Comparison of ENCODE assay signal across 1 cellular context in the genomic region with DNA sequence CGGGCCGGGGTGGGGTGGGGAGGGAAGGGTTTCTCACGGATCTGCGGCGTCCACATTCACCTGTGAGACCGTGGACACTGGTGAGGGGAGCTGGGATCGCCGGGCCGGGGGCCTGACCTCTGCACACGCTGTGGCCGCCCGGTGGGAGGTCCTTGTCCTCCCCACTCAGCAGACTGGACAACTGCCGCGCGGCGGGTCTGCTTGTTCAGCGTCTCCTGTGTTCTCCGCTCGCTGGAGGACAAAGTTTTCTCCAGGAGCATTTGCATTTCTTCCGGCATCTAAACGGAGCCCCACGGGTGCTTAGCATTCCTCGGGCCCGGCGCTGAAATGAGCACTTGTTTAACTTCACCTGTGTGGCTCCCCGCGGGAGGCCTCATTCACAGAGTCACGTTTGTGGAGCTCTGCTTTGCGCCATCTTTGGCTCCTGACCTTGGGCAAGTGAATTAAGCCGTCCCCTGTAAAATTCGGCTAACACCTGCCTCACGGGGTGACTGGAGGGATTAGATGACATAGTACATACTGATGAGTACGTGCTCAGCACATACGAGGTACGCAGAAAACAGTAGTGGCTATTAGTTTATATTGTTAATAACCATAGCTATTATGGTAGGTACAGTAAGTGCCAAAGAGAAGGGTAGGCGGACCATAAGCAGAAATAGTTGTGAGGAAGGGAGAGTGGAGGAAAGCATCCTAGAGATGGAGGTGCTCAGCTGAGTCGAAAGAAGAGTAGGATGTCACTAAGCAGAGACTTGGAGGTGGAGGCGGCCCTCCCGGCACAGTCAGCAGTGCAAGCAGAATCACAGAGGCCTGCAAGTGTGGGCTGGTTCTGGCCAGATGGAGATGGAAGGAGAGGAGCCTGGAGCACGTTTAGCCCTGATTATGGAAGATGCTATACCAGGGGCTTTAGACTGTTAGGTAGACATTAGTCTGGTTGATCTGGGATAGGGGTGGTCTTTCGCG.
TF ChIP-seq lines count a peak whose summit lies in the region.

No MANE protein-coding gene starts in this region.

TF ChIP-seq in GM23338, 12 proteins besides CTCF, POLR2A, EP300 and RAD21 (continued from another document):
- TF ChIP-seq, protein P1, sequence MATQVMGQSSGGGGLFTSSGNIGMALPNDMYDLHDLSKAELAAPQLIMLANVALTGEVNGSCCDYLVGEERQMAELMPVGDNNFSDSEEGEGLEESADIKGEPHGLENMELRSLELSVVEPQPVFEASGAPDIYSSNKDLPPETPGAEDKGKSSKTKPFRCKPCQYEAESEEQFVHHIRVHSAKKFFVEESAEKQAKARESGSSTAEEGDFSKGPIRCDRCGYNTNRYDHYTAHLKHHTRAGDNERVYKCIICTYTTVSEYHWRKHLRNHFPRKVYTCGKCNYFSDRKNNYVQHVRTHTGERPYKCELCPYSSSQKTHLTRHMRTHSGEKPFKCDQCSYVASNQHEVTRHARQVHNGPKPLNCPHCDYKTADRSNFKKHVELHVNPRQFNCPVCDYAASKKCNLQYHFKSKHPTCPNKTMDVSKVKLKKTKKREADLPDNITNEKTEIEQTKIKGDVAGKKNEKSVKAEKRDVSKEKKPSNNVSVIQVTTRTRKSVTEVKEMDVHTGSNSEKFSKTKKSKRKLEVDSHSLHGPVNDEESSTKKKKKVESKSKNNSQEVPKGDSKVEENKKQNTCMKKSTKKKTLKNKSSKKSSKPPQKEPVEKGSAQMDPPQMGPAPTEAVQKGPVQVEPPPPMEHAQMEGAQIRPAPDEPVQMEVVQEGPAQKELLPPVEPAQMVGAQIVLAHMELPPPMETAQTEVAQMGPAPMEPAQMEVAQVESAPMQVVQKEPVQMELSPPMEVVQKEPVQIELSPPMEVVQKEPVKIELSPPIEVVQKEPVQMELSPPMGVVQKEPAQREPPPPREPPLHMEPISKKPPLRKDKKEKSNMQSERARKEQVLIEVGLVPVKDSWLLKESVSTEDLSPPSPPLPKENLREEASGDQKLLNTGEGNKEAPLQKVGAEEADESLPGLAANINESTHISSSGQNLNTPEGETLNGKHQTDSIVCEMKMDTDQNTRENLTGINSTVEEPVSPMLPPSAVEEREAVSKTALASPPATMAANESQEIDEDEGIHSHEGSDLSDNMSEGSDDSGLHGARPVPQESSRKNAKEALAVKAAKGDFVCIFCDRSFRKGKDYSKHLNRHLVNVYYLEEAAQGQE (IDR thresholded peaks at IDR 0.05; ENCODE audit: unreplicated experiment): no peak
- TF ChIP-seq, protein P2, sequence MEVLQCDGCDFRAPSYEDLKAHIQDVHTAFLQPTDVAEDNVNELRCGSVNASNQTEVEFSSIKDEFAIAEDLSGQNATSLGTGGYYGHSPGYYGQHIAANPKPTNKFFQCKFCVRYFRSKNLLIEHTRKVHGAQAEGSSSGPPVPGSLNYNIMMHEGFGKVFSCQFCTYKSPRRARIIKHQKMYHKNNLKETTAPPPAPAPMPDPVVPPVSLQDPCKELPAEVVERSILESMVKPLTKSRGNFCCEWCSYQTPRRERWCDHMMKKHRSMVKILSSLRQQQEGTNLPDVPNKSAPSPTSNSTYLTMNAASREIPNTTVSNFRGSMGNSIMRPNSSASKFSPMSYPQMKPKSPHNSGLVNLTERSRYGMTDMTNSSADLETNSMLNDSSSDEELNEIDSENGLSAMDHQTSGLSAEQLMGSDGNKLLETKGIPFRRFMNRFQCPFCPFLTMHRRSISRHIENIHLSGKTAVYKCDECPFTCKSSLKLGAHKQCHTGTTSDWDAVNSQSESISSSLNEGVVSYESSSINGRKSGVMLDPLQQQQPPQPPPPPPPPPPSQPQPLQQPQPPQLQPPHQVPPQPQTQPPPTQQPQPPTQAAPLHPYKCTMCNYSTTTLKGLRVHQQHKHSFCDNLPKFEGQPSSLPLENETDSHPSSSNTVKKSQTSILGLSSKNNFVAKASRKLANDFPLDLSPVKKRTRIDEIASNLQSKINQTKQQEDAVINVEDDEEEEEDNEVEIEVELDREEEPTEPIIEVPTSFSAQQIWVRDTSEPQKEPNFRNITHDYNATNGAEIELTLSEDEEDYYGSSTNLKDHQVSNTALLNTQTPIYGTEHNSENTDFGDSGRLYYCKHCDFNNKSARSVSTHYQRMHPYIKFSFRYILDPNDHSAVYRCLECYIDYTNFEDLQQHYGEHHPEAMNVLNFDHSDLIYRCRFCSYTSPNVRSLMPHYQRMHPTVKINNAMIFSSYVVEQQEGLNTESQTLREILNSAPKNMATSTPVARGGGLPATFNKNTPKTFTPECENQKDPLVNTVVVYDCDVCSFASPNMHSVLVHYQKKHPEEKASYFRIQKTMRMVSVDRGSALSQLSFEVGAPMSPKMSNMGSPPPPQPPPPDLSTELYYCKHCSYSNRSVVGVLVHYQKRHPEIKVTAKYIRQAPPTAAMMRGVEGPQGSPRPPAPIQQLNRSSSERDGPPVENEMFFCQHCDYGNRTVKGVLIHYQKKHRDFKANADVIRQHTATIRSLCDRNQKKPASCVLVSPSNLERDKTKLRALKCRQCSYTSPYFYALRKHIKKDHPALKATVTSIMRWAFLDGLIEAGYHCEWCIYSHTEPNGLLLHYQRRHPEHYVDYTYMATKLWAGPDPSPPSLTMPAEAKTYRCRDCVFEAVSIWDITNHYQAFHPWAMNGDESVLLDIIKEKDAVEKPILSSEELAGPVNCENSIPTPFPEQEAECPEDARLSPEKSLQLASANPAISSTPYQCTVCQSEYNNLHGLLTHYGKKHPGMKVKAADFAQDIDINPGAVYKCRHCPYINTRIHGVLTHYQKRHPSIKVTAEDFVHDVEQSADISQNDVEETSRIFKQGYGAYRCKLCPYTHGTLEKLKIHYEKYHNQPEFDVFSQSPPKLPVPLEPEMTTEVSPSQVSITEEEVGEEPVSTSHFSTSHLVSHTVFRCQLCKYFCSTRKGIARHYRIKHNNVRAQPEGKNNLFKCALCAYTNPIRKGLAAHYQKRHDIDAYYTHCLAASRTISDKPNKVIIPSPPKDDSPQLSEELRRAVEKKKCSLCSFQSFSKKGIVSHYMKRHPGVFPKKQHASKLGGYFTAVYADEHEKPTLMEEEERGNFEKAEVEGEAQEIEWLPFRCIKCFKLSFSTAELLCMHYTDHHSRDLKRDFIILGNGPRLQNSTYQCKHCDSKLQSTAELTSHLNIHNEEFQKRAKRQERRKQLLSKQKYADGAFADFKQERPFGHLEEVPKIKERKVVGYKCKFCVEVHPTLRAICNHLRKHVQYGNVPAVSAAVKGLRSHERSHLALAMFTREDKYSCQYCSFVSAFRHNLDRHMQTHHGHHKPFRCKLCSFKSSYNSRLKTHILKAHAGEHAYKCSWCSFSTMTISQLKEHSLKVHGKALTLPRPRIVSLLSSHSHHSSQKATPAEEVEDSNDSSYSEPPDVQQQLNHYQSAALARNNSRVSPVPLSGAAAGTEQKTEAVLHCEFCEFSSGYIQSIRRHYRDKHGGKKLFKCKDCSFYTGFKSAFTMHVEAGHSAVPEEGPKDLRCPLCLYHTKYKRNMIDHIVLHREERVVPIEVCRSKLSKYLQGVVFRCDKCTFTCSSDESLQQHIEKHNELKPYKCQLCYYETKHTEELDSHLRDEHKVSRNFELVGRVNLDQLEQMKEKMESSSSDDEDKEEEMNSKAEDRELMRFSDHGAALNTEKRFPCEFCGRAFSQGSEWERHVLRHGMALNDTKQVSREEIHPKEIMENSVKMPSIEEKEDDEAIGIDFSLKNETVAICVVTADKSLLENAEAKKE (CRISPR knock-in tag; IDR thresholded peaks at IDR 0.05): no peak
- TF ChIP-seq POLR2AphosphoS5 (IDR thresholded peaks at IDR 0.05; ENCODE audit: low read depth) (no peak), ZNF114 (CRISPR knock-in tag; IDR thresholded peaks at IDR 0.05) (no peak), EZH2 (IDR thresholded peaks at IDR 0.05; ENCODE audit: low read depth, unreplicated experiment) (no peak), NANOG (IDR thresholded peaks at IDR 0.05; ENCODE audit: borderline replicate concordance) (no peak), STAT1 (IDR thresholded peaks at IDR 0.05; ENCODE audit: unreplicated experiment) (no peak), CREB1 (CRISPR knock-in tag; IDR thresholded peaks at IDR 0.05; ENCODE audit: low read depth) (no peak), JUNB (IDR thresholded peaks at IDR 0.05; ENCODE audit: unreplicated experiment) (no peak)
- TF ChIP-seq, protein P3, sequence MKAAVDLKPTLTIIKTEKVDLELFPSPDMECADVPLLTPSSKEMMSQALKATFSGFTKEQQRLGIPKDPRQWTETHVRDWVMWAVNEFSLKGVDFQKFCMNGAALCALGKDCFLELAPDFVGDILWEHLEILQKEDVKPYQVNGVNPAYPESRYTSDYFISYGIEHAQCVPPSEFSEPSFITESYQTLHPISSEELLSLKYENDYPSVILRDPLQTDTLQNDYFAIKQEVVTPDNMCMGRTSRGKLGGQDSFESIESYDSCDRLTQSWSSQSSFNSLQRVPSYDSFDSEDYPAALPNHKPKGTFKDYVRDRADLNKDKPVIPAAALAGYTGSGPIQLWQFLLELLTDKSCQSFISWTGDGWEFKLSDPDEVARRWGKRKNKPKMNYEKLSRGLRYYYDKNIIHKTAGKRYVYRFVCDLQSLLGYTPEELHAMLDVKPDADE (IDR thresholded peaks at IDR 0.05): no peak
